14 cellular contexts compared by ENCODE assay signal in genomic region chr14:63295231-63295685, GRCh38. TPM values are rescaled to one million over a fixed set of nuclear protein-coding genes. Genes with fewer than 3 reads are reported as not detected.
DNase-seq lines count a peak whose midpoint lies in the region; ATAC-seq and TF ChIP-seq lines count a peak whose summit lies in the region.
"Had no signal": no experiment of that assay in that cellular context is flagged by ENCODE, and none has a peak within 500 bp of the region (broad histone marks: within the 10 kb centered on the region; RNA-seq: fewer than 3 reads in every experiment).

No MANE protein-coding gene starts in this region.

- no peaks in the 10 kb centered on the region for H3K79me2 ChIP-seq in GM23248 (ENCODE audit: insufficient read depth)

- H3K4me3 ChIP-seq in GM23248, result no peak overlapping the region
- H3K4me3 ChIP-seq in brain microvascular endothelial cell (ENCODE audit: low read depth, low read length), result peak overlapping the region; percentile 3
- H3K4me3 ChIP-seq in gastrocnemius medialis, result peak overlapping the region; percentile 5 to 22 (median 16)
- H3K4me3 ChIP-seq: sigmoid colon had no signal

- 71 to 74% methylated on average over 8 of the region's 8 CpGs for WGBS in GM23248 (ENCODE audit: low coverage in 1 of 2, low lambda C conversion rate in 2 of 2, missing lambda C conversion rate in 2 of 2), 2 experiments

- in situ Hi-C loops in GM23248 (cut with MboI) (no loop called here), brain microvascular endothelial cell (cut with HindIII; ENCODE audit: low pct_ligation_motif_present, low sequenced_read_pairs) (no loop called here), gastrocnemius medialis (cut with MboI; ENCODE audit: low sequenced_read_pairs in 4 of 4) (loop anchor here in 1 of 4 donors (25.0 kb wide), 1 partner anchor 1108 kb away; no protein-coding TSS in a partner anchor)

- H3K9me3 ChIP-seq in GM23248 (ENCODE audit: low read depth), result no peaks in the 10 kb centered on the region
- no peaks in the 10 kb centered on the region for H3K9me3 ChIP-seq in gastrocnemius medialis
- H3K9me3 ChIP-seq: sigmoid colon had no signal

- H4K20me1 ChIP-seq in GM23248 (ENCODE audit: insufficient read depth), result no peaks in the 10 kb centered on the region

- H3K27ac ChIP-seq in GM23248 (no peak overlapping the region), brain microvascular endothelial cell (no peak overlapping the region), gastrocnemius medialis (peak overlapping the region; percentile 45 to 65 (median 51)), substantia nigra (ENCODE audit: low read depth, low read length, poor library complexity, severe bottlenecking) (no peak overlapping the region)

- no peaks in the 10 kb centered on the region for H3K9me2 ChIP-seq in GM23248 (ENCODE audit: insufficient read depth)

- peak overlapping the region; percentile 49; the same call in 1 of the 2 replicates for H2AFZ ChIP-seq in GM23248

- TF ChIP-seq POLR2A in gastrocnemius medialis (IDR thresholded peaks at IDR 0.05), result no peak

- intact Hi-C loops in gastrocnemius medialis (cut with DNase I; ENCODE audit: low total_unique reads), result no loop called here
- intact Hi-C loops in head of caudate nucleus (cut with DNase I), result no loop called here

- H3K4me1 ChIP-seq in GM23248 (ENCODE audit: insufficient read depth) (0 out of 2 replicates have a peak, but pooled peaks cover 3% of the 10 kb centered on the region), gastrocnemius medialis (peaks cover 0 to 7% of the 10 kb centered on the region in 2 donors)
- H3K4me1 ChIP-seq: sigmoid colon had no signal

- H3K4me2 ChIP-seq in GM23248 (ENCODE audit: unreplicated experiment), result no peak overlapping the region

- H3K27me3 Mint-ChIP-seq in stimulated activated naive CD8-positive, alpha-beta T cell treated with anti-CD3 and anti-CD28 coated beads, Interleukin-15, amount 100 ng/mL, for 72 hours, result peaks cover 25% of the 10 kb centered on the region

- H3K27ac Mint-ChIP-seq in stimulated activated naive CD8-positive, alpha-beta T cell treated with anti-CD3 and anti-CD28 coated beads, Interleukin-15, amount 100 ng/mL, for 72 hours, result no peak overlapping the region
- H3K27ac Mint-ChIP-seq: mesothelial cell of epicardium had no signal

- H3K9me3 Mint-ChIP-seq in stimulated activated naive CD8-positive, alpha-beta T cell treated with anti-CD3 and anti-CD28 coated beads, Interleukin-15, amount 100 ng/mL, for 72 hours, result no peaks in the 10 kb centered on the region

- TF ChIP-seq CTCF in brain microvascular endothelial cell (IDR thresholded peaks at IDR 0.05; ENCODE audit: low read depth, low read length, missing control alignments) (no peak), gastrocnemius medialis (IDR thresholded peaks at IDR 0.05 in 4 of 5, conservative IDR thresholded peaks at IDR 0.05 in 1 of 5) (no peak)

- H3K36me3 ChIP-seq in GM23248 (ENCODE audit: low read depth) (no peaks in the 10 kb centered on the region), brain microvascular endothelial cell (replicated peaks) (no peaks in the 10 kb centered on the region), gastrocnemius medialis (no peaks in the 10 kb centered on the region)

- peaks cover 9% of the 10 kb centered on the region for H3K4me1 Mint-ChIP-seq in stimulated activated naive CD8-positive, alpha-beta T cell treated with anti-CD3 and anti-CD28 coated beads, Interleukin-15, amount 100 ng/mL, for 72 hours
- H3K4me1 Mint-ChIP-seq: mesothelial cell of epicardium had no signal

- no peaks in the 10 kb centered on the region for H3K27me3 ChIP-seq in GM23248 (replicated peaks; ENCODE audit: insufficient read depth)
- H3K27me3 ChIP-seq in brain microvascular endothelial cell (replicated peaks), result no peaks in the 10 kb centered on the region
- no peaks in the 10 kb centered on the region for H3K27me3 ChIP-seq in gastrocnemius medialis

- no peak overlapping the region for H3K4me3 Mint-ChIP-seq in stimulated activated naive CD8-positive, alpha-beta T cell treated with anti-CD3 and anti-CD28 coated beads, Interleukin-15, amount 100 ng/mL, for 72 hours
- H3K4me3 Mint-ChIP-seq: mesothelial cell of epicardium had no signal

- H3F3A ChIP-seq in GM23248 (ENCODE audit: insufficient read depth), result no peaks in the 10 kb centered on the region

- DNase-seq in GM23248, result no peak
- DNase-seq in brain microvascular endothelial cell, result no peak
- no peak for DNase-seq in gastrocnemius medialis
- no peak for DNase-seq in substantia nigra (lab: John Stamatoyannopoulos, UW)
- DNase-seq in stimulated activated naive CD8-positive, alpha-beta T cell treated with anti-CD3 and anti-CD28 coated beads, Interleukin-15, amount 100 ng/mL, for 72 hours, result no peak
- DNase-seq in head of caudate nucleus, result no peak
- no peak for DNase-seq in iPS-NIHi7 (ENCODE audit: extremely low spot score)
- DNase-seq: activated CD4-positive, alpha-beta T cell treated with anti-CD3 and anti-CD28 coated beads for 1 hour; SHP77; sigmoid colon had no signal

- peak; percentile 47 for ATAC-seq in GM18502 (IDR thresholded peaks at IDR 0.05; ENCODE audit: poor library complexity, unreplicated experiment)
- peak in 1 of 2 donors; percentile 29 for ATAC-seq in gastrocnemius medialis
- ATAC-seq in stimulated activated naive CD8-positive, alpha-beta T cell treated with anti-CD3 and anti-CD28 coated beads, Interleukin-15, amount 100 ng/mL, for 72 hours, result no peak
- ATAC-seq: HepG2 had no signal

- H3K9ac ChIP-seq in GM23248, result no peak overlapping the region

RNA-seq across cellular contexts. Expression of gene GPHB5, which starts 23.5 kb away (rescaled TPM):
- total RNA-seq in GM23248 (2014; rRNA removed; shearing (Covaris generic)), result not detected in 2 replicates
- not detected in 2 replicates for polyA plus RNA-seq in GM23248 (2016; fragmentation: Nextera tagmentation; extraction: Ambion mirVana)
- not detected for total RNA-seq in gastrocnemius medialis
- total RNA-seq: fibroblast of villous mesenchyme, HepG2, mesothelial cell of epicardium, sigmoid colon had no signal
- polyA plus RNA-seq: HepG2, sigmoid colon had no signal

Comparison
In these comparisons a context has a peak if more than half of its experiments do, and no peak if none do; other contexts are left out.
1. H3K27ac ChIP-seq: peak in gastrocnemius medialis (4 of 4); none in GM23248 (single experiment), brain microvascular endothelial cell (single experiment) and substantia nigra (single experiment).